Comparison of ENCODE assay signal across 1 cellular context in the genomic region with DNA sequence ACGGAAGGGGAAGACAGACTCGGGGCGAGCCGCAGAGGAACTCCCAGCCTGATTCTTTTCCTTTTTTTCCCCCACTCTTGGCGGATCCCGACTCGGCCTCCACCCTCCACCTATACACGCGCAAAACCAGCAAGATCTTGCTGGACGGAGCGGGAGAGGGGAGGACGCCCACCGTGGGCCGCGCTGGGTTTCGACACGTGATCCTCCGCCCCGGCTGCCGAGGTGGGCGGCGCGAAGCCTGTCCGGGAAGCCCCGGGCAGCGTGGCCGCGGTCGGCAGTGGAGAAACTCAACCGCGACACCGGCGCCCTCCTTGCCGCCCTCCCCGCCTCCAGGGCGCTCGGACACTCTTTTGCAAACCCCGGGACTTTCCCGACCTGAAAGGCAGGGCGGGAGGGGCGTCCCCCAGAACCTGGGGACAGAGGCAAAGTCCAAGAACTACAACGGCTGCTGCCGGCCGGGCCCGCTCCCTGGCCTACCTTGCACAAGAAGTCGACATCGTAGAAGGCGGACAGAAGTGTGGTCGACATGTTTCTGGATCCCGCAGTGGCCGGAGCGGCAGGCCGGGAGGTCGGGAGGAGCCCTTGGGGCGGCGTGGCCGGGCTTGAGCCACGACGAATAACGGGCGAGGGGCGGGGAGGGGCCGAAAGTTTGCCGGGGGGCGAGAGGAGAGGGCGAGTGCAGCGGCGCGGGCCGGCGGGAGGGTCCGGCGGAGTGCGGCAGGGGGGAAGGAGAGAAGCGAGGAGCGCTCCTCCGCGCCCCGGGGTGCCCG.
TF ChIP-seq lines count a peak whose summit lies in the region.

No MANE protein-coding gene starts in this region.

TF ChIP-seq in HepG2, 621 proteins besides CTCF, POLR2A, EP300 and RAD21 (continued from another document and continues in another):
- TF ChIP-seq, protein P1, sequence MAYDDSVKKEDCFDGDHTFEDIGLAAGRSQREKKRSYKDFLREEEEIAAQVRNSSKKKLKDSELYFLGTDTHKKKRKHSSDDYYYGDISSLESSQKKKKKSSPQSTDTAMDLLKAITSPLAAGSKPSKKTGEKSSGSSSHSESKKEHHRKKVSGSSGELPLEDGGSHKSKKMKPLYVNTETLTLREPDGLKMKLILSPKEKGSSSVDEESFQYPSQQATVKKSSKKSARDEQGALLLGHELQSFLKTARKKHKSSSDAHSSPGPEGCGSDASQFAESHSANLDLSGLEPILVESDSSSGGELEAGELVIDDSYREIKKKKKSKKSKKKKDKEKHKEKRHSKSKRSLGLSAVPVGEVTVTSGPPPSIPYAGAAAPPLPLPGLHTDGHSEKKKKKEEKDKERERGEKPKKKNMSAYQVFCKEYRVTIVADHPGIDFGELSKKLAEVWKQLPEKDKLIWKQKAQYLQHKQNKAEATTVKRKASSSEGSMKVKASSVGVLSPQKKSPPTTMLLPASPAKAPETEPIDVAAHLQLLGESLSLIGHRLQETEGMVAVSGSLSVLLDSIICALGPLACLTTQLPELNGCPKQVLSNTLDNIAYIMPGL (CRISPR knock-in tag; IDR thresholded peaks at IDR 0.05; ENCODE audit: borderline replicate concordance in 1 of 2, low read depth in 1 of 2): peak in 1 of 2 experiments; percentile 17; a peak in 1 of 4 replicates
- TF ChIP-seq TMF1 (CRISPR knock-in tag; IDR thresholded peaks at IDR 0.05; ENCODE audit: low read depth): no peak
- no peak; the same call in 1 of the 2 replicates for TF ChIP-seq ZSCAN20 (CRISPR knock-in tag; IDR thresholded peaks at IDR 0.05; ENCODE audit: borderline replicate concordance)
- peak; percentile 92; the same call in 1 of the 2 replicates for TF ChIP-seq FLYWCH1 (CRISPR knock-in tag; IDR thresholded peaks at IDR 0.05)
- no peak for TF ChIP-seq ATAD3A (CRISPR knock-in tag; IDR thresholded peaks at IDR 0.05)
- TF ChIP-seq ZNF652 (CRISPR knock-in tag; IDR thresholded peaks at IDR 0.05; ENCODE audit: borderline replicate concordance, low read depth): no peak
- TF ChIP-seq NCOA1 (CRISPR knock-in tag; IDR thresholded peaks at IDR 0.05): no peak; the same call in 1 of the 2 replicates
- TF ChIP-seq HHEX (CRISPR knock-in tag; IDR thresholded peaks at IDR 0.05): no peak
- TF ChIP-seq, protein P2, sequence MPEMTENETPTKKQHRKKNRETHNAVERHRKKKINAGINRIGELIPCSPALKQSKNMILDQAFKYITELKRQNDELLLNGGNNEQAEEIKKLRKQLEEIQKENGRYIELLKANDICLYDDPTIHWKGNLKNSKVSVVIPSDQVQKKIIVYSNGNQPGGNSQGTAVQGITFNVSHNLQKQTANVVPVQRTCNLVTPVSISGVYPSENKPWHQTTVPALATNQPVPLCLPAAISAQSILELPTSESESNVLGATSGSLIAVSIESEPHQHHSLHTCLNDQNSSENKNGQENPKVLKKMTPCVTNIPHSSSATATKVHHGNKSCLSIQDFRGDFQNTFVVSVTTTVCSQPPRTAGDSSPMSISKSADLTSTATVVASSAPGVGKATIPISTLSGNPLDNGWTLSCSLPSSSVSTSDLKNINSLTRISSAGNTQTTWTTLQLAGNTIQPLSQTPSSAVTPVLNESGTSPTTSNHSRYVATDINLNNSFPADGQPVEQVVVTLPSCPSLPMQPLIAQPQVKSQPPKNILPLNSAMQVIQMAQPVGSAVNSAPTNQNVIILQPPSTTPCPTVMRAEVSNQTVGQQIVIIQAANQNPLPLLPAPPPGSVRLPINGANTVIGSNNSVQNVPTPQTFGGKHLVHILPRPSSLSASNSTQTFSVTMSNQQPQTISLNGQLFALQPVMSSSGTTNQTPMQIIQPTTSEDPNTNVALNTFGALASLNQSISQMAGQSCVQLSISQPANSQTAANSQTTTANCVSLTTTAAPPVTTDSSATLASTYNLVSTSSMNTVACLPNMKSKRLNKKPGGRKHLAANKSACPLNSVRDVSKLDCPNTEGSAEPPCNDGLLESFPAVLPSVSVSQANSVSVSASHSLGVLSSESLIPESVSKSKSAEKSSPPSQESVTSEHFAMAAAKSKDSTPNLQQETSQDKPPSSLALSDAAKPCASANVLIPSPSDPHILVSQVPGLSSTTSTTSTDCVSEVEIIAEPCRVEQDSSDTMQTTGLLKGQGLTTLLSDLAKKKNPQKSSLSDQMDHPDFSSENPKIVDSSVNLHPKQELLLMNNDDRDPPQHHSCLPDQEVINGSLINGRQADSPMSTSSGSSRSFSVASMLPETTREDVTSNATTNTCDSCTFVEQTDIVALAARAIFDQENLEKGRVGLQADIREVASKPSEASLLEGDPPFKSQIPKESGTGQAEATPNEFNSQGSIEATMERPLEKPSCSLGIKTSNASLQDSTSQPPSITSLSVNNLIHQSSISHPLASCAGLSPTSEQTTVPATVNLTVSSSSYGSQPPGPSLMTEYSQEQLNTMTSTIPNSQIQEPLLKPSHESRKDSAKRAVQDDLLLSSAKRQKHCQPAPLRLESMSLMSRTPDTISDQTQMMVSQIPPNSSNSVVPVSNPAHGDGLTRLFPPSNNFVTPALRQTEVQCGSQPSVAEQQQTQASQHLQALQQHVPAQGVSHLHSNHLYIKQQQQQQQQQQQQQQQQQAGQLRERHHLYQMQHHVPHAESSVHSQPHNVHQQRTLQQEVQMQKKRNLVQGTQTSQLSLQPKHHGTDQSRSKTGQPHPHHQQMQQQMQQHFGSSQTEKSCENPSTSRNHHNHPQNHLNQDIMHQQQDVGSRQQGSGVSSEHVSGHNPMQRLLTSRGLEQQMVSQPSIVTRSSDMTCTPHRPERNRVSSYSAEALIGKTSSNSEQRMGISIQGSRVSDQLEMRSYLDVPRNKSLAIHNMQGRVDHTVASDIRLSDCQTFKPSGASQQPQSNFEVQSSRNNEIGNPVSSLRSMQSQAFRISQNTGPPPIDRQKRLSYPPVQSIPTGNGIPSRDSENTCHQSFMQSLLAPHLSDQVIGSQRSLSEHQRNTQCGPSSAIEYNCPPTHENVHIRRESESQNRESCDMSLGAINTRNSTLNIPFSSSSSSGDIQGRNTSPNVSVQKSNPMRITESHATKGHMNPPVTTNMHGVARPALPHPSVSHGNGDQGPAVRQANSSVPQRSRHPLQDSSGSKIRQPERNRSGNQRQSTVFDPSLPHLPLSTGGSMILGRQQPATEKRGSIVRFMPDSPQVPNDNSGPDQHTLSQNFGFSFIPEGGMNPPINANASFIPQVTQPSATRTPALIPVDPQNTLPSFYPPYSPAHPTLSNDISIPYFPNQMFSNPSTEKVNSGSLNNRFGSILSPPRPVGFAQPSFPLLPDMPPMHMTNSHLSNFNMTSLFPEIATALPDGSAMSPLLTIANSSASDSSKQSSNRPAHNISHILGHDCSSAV (CRISPR knock-in tag; IDR thresholded peaks at IDR 0.05; ENCODE audit: borderline replicate concordance): no peak
- no peak for TF ChIP-seq ZNF777 (CRISPR knock-in tag; IDR thresholded peaks at IDR 0.05)
- no peak for TF ChIP-seq CCAR2 (optimal IDR thresholded peaks at IDR 0.05; ENCODE audit: low read depth, low read length)
- no peak for TF ChIP-seq SMARCE1 (IDR thresholded peaks at IDR 0.05; ENCODE audit: borderline replicate concordance)
- no peak for TF ChIP-seq ZNF510 (CRISPR knock-in tag; IDR thresholded peaks at IDR 0.05; ENCODE audit: low read depth)
- no peak for TF ChIP-seq SETDB1 (CRISPR knock-in tag; IDR thresholded peaks at IDR 0.05; ENCODE audit: borderline replicate concordance)
- no peak for TF ChIP-seq U2AF2 (IDR thresholded peaks at IDR 0.05; ENCODE audit: low read depth, low read length)
- no peak for TF ChIP-seq ZNF382 (CRISPR knock-in tag; IDR thresholded peaks at IDR 0.05; ENCODE audit: borderline replicate concordance)
- TF ChIP-seq, protein P3, sequence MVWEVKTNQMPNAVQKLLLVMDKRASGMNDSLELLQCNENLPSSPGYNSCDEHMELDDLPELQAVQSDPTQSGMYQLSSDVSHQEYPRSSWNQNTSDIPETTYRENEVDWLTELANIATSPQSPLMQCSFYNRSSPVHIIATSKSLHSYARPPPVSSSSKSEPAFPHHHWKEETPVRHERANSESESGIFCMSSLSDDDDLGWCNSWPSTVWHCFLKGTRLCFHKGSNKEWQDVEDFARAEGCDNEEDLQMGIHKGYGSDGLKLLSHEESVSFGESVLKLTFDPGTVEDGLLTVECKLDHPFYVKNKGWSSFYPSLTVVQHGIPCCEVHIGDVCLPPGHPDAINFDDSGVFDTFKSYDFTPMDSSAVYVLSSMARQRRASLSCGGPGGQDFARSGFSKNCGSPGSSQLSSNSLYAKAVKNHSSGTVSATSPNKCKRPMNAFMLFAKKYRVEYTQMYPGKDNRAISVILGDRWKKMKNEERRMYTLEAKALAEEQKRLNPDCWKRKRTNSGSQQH (CRISPR knock-in tag; IDR thresholded peaks at IDR 0.05; ENCODE audit: low read depth): peak; percentile 6; the same call in 1 of the 2 replicates
- TF ChIP-seq, protein P4, sequence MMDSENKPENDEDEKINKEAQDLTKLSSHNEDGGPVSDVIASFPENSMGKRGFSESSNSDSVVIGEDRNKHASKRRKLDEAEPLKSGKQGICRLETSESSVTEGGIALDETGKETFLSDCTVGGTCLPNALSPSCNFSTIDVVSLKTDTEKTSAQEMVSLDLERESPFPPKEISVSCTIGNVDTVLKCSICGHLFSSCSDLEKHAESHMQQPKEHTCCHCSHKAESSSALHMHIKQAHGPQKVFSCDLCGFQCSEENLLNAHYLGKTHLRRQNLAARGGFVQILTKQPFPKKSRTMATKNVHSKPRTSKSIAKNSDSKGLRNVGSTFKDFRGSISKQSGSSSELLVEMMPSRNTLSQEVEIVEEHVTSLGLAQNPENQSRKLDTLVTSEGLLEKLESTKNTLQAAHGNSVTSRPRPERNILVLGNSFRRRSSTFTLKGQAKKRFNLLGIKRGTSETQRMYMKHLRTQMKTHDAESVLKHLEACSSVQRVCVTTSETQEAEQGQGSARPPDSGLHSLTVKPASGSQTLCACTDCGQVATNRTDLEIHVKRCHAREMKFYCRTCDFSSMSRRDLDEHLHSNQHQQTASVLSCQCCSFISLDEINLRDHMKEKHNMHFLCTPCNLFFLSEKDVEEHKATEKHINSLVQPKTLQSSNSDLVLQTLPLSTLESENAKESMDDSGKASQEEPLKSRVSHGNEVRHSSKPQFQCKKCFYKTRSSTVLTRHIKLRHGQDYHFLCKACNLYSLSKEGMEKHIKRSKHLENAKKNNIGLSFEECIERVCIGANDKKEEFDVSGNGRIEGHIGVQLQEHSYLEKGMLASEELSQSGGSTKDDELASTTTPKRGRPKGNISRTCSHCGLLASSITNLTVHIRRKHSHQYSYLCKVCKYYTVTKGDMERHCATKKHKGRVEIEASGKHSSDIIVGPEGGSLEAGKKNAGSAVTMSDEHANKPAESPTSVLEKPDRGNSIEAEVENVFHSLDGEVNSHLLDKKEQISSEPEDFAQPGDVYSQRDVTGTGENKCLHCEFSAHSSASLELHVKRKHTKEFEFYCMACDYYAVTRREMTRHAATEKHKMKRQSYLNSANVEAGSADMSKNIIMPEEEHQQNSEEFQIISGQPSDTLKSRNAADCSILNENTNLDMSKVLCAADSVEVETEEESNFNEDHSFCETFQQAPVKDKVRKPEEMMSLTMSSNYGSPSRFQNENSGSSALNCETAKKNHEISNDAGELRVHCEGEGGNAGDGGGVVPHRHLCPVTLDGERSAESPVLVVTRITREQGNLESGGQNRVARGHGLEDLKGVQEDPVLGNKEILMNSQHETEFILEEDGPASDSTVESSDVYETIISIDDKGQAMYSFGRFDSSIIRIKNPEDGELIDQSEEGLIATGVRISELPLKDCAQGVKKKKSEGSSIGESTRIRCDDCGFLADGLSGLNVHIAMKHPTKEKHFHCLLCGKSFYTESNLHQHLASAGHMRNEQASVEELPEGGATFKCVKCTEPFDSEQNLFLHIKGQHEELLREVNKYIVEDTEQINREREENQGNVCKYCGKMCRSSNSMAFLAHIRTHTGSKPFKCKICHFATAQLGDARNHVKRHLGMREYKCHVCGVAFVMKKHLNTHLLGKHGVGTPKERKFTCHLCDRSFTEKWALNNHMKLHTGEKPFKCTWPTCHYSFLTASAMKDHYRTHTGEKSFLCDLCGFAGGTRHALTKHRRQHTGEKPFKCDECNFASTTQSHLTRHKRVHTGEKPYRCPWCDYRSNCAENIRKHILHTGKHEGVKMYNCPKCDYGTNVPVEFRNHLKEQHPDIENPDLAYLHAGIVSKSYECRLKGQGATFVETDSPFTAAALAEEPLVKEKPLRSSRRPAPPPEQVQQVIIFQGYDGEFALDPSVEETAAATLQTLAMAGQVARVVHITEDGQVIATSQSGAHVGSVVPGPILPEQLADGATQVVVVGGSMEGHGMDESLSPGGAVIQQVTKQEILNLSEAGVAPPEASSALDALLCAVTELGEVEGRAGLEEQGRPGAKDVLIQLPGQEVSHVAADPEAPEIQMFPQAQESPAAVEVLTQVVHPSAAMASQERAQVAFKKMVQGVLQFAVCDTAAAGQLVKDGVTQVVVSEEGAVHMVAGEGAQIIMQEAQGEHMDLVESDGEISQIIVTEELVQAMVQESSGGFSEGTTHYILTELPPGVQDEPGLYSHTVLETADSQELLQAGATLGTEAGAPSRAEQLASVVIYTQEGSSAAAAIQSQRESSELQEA (CRISPR knock-in tag; IDR thresholded peaks at IDR 0.05; ENCODE audit: not compliant biosample characterization): no peak
- TF ChIP-seq SMC3 (IDR thresholded peaks at IDR 0.05; ENCODE audit: low read length): no peak
- no peak; the same call in none of the 2 replicates for TF ChIP-seq PRMT3 (CRISPR knock-in tag; IDR thresholded peaks at IDR 0.05; ENCODE audit: borderline replicate concordance, low read depth)
- TF ChIP-seq, protein P5, sequence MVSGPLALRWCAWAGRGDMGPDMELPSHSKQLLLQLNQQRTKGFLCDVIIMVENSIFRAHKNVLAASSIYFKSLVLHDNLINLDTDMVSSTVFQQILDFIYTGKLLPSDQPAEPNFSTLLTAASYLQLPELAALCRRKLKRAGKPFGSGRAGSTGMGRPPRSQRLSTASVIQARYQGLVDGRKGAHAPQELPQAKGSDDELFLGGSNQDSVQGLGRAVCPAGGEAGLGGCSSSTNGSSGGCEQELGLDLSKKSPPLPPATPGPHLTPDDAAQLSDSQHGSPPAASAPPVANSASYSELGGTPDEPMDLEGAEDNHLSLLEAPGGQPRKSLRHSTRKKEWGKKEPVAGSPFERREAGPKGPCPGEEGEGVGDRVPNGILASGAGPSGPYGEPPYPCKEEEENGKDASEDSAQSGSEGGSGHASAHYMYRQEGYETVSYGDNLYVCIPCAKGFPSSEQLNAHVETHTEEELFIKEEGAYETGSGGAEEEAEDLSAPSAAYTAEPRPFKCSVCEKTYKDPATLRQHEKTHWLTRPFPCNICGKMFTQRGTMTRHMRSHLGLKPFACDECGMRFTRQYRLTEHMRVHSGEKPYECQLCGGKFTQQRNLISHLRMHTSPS (CRISPR knock-in tag; IDR thresholded peaks at IDR 0.05; ENCODE audit: low read depth): peak; percentile 63; the same call in 1 of the 2 replicates
- no peak; the same call in 1 of the 2 replicates for TF ChIP-seq ZNF431 (CRISPR knock-in tag; IDR thresholded peaks at IDR 0.05; ENCODE audit: borderline replicate concordance, low read depth)
- no peak for TF ChIP-seq DNMT1 (CRISPR knock-in tag; IDR thresholded peaks at IDR 0.05)
